In the genomic region with DNA sequence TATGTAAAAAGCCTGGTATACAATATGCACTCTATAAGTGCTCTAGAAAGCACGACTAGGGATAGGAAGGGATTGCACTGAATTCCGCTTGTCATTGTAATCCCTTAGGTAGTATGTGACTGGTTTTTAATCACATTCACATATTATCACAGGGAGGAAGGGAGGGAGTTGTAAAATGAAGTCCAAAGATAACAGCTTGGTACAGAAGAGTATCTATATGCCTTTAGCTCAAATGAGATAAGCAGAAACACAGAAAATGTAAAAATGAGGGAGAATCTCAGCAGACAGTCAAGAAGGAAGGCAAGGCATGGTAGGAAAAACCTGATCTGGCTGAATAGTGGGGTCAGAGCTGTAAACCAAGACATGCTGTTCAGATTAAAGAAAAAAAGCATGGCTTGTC, we compare ENCODE assay signal across 18 cellular contexts.
DNase-seq lines count a peak whose midpoint lies in the region; ATAC-seq and TF ChIP-seq lines count a peak whose summit lies in the region.
"Had no signal": no experiment of that assay in that cellular context is flagged by ENCODE, and none has a peak within 500 bp of the region (broad histone marks: within the 10 kb centered on the region; RNA-seq: fewer than 3 reads in every experiment).

No MANE protein-coding gene starts in this region.

- peaks cover 71 to 76% of the 10 kb centered on the region in 2 donors for H3K4me1 Mint-ChIP-seq in natural killer cell
- peaks cover 42 to 53% of the 10 kb centered on the region in 2 donors for H3K4me1 Mint-ChIP-seq in natural killer cell treated with Interleukin-12 subunit alpha and Interleukin-12 subunit beta and Interleukin-15 and Interleukin-18, amount 100 ng/mL, for 72 hours (ENCODE audit: low read depth in 2 of 2)
- H3K4me1 Mint-ChIP-seq in central memory CD8-positive, alpha-beta T cell: peaks cover 70% of the 10 kb centered on the region

- peaks cover 22% of the 10 kb centered on the region; the same call in 1 of the 2 replicates for H3K9me3 ChIP-seq in SU-DHL-6 (ENCODE audit: insufficient read depth, low read length)
- H3K9me3 ChIP-seq: SK-N-SH had no signal

- H3K9ac ChIP-seq in SU-DHL-6 (ENCODE audit: low read length): no peak overlapping the region
- H3K9ac ChIP-seq: BLaER1 treated with 17β-estradiol and CSF1 and Interleukin-3, amounts not matched to agents 10 nM and 100 nM; SK-N-SH had no signal

- no peaks in the 10 kb centered on the region for H3K27me3 ChIP-seq in SU-DHL-6 (ENCODE audit: low read length)
- H3K27me3 ChIP-seq: BLaER1 treated with 17β-estradiol and CSF1 and Interleukin-3, amounts not matched to agents 10 nM and 100 nM had no signal

- no peak overlapping the region for H3K4me3 ChIP-seq in SU-DHL-6 (ENCODE audit: insufficient read depth, low read length, poor library complexity, severe bottlenecking)

- H4K20me1 ChIP-seq in SU-DHL-6 (ENCODE audit: low read depth, low read length): no peaks in the 10 kb centered on the region

- peaks cover 0 to 6% of the 10 kb centered on the region in 2 donors for H3K9me3 Mint-ChIP-seq in natural killer cell
- no peaks in the 10 kb centered on the region for H3K9me3 Mint-ChIP-seq in natural killer cell treated with Interleukin-12 subunit alpha and Interleukin-12 subunit beta and Interleukin-15 and Interleukin-18, amount 100 ng/mL, for 72 hours
- H3K9me3 Mint-ChIP-seq in central memory CD8-positive, alpha-beta T cell: no peaks in the 10 kb centered on the region

- H3K36me3 Mint-ChIP-seq in natural killer cell: no peaks in the 10 kb centered on the region
- peaks cover 5% of the 10 kb centered on the region for H3K36me3 Mint-ChIP-seq in natural killer cell treated with Interleukin-12 subunit alpha and Interleukin-12 subunit beta and Interleukin-15 and Interleukin-18, amount 100 ng/mL, for 72 hours
- peaks cover 17% of the 10 kb centered on the region for H3K36me3 Mint-ChIP-seq in central memory CD8-positive, alpha-beta T cell (ENCODE audit: insufficient read depth)

- H3K4me2 ChIP-seq in SU-DHL-6 (ENCODE audit: low read depth, low read length, poor library complexity, severe bottlenecking): peak overlapping the region; percentile 96
- H3K4me2 ChIP-seq: SK-N-SH had no signal

- no peak for TF ChIP-seq CTCF in natural killer cell (IDR thresholded peaks at IDR 0.05)
- TF ChIP-seq CTCF in SU-DHL-6 (IDR thresholded peaks at IDR 0.05; ENCODE audit: insufficient read depth, low read length, poor library complexity, severe bottlenecking): no peak

- H2AFZ ChIP-seq in SU-DHL-6 (ENCODE audit: low read depth, low read length, severe bottlenecking): no peak overlapping the region

- peak overlapping the region; percentile 100 for H3K27ac ChIP-seq in SU-DHL-6 (ENCODE audit: low read depth, low read length)

- peaks cover 31% of the 10 kb centered on the region for H3K36me3 ChIP-seq in SU-DHL-6 (ENCODE audit: low read length)

- peaks cover 97% of the 10 kb centered on the region for H3K79me2 ChIP-seq in SU-DHL-6 (ENCODE audit: insufficient read depth, low read length)

- H3K4me3 Mint-ChIP-seq in natural killer cell: no peak overlapping the region
- no peak overlapping the region for H3K4me3 Mint-ChIP-seq in natural killer cell treated with Interleukin-12 subunit alpha and Interleukin-12 subunit beta and Interleukin-15 and Interleukin-18, amount 100 ng/mL, for 72 hours
- H3K4me3 Mint-ChIP-seq in central memory CD8-positive, alpha-beta T cell: no peak overlapping the region
- H3K4me3 Mint-ChIP-seq: H9 had no signal

- H3F3A ChIP-seq in SU-DHL-6 (ENCODE audit: insufficient read depth): peaks cover 59% of the 10 kb centered on the region

- no peaks in the 10 kb centered on the region for H3K27me3 Mint-ChIP-seq in natural killer cell (ENCODE audit: low read depth in 2 of 2)
- no peaks in the 10 kb centered on the region for H3K27me3 Mint-ChIP-seq in natural killer cell treated with Interleukin-12 subunit alpha and Interleukin-12 subunit beta and Interleukin-15 and Interleukin-18, amount 100 ng/mL, for 72 hours
- H3K27me3 Mint-ChIP-seq in central memory CD8-positive, alpha-beta T cell: no peaks in the 10 kb centered on the region

- DNase-seq in natural killer cell: no peak
- DNase-seq in natural killer cell treated with Interleukin-12 subunit alpha and Interleukin-12 subunit beta and Interleukin-15 and Interleukin-18, amount 100 ng/mL, for 72 hours (ENCODE audit: low spot score): no peak
- no peak for DNase-seq in central memory CD8-positive, alpha-beta T cell (ENCODE audit: low spot score in 2 of 2)
- no peak for DNase-seq in activated CD4-positive, alpha-beta T cell treated with anti-CD3 and anti-CD28 coated beads, Interleukin-2, amount 50 U/mL, for 4 hours
- no peak for DNase-seq in activated T-cell treated with anti-CD3 and anti-CD28 coated beads, Interleukin-2, amount 50 U/mL, for 48 hours
- no peak for DNase-seq in HPDE6-E6E7 (ENCODE audit: extremely low spot score)
- DNase-seq: DMS79 treated with DMSO at 0.1 percent for 48 hours; H9; NCI-H1105 treated with DMSO at 0.1 percent for 48 hours; NCI-H1694; NCI-H2081 treated with DMSO at 0.1 percent for 48 hours; NCI-H446 treated with DMSO at 0.1 percent for 48 hours; NK-92 treated with Interleukin-12 subunit alpha and Interleukin-12 subunit beta, amount 100 ng/mL, for 24 hours; SHP77 treated with DMSO at 0.1 percent for 48 hours; SK-N-SH had no signal

- peak overlapping the region; percentile 3 to 13 for H3K27ac Mint-ChIP-seq in natural killer cell
- H3K27ac Mint-ChIP-seq in natural killer cell treated with Interleukin-12 subunit alpha and Interleukin-12 subunit beta and Interleukin-15 and Interleukin-18, amount 100 ng/mL, for 72 hours: peak overlapping the region in 1 of 2 donors; percentile 20
- peak overlapping the region; percentile 0 for H3K27ac Mint-ChIP-seq in central memory CD8-positive, alpha-beta T cell (ENCODE audit: low read depth)
- H3K27ac Mint-ChIP-seq: H9 had no signal

- H3K9me2 ChIP-seq in SU-DHL-6 (replicated peaks; ENCODE audit: insufficient read depth, low read length): no peaks in the 10 kb centered on the region
- H3K9me2 ChIP-seq: SK-N-SH had no signal

- intact Hi-C loops in natural killer cell (cut with micrococcal nuclease): loop anchor here (5.0 kb wide), 1 partner anchor 45 kb away; no protein-coding TSS in a partner anchor

- ATAC-seq in natural killer cell (no peak), HG02973 (IDR thresholded peaks at IDR 0.05; ENCODE audit: unreplicated experiment) (no peak)
- no peak for ATAC-seq in natural killer cell treated with Interleukin-12 subunit alpha and Interleukin-12 subunit beta and Interleukin-15 and Interleukin-18, amount 100 ng/mL, for 72 hours
- ATAC-seq in central memory CD8-positive, alpha-beta T cell (replicated peaks; ENCODE audit: extremely low read depth, poor library complexity, severe bottlenecking): no peak
